31 cellular contexts compared by ENCODE assay signal in the genomic region with DNA sequence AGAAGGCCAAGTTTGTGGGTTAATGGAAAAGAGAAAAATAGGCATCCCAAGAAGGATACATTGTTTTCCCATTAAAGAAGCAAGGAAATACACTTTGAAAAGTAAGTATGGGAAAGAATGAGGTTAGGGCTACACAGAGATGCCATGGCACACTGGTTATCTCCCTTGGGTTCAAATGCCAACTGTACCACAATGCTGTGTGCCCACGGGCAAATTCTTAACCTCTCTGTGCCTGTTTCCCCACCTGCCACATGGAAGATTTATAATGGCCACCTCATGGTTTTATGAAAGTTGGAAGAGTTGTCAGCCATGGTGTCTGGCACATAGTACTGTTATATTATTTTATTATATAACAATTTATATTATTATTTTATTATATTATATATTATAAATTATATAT. TPM values are rescaled to one million over a fixed set of nuclear protein-coding genes. Genes with fewer than 3 reads are reported as not detected.
DNase-seq lines count a peak whose midpoint lies in the region; ATAC-seq and TF ChIP-seq lines count a peak whose summit lies in the region.
"Had no signal": no experiment of that assay in that cellular context is flagged by ENCODE, and none has a peak within 500 bp of the region (broad histone marks: within the 10 kb centered on the region; RNA-seq: fewer than 3 reads in every experiment).

No MANE protein-coding gene starts in this region.

- WGBS in heart right ventricle, 2 donors, result 84 to 91% methylated on average over 1 of the region's 1 CpG

- intact Hi-C loops in heart right ventricle (cut with DNase I) (loop anchor here in 3 of 10 donors (5.0 to 10.0 kb wide), 2 partner anchors 43 to 426 kb away; partner anchors contain the start of genes ZFP62 (in 2 of the 3) and RACK1 (in 1 of the 3)), left cardiac atrium (cut with DNase I) (loop anchor here in 1 of 2 donors (5.0 kb wide), 1 partner anchor 38 kb away; no protein-coding TSS in a partner anchor), uterus (cut with DNase I; ENCODE audit: low total_unique reads) (no loop called here)
- intact Hi-C loops in dendritic cell treated with granulocyte-macrophage colony-stimulating factor and Interleukin-4, amounts not matched to agents 40 ng/mL and 50 ng/mL, for 4 days (cut with micrococcal nuclease), result loop anchor here (5.0 kb wide), 1 partner anchor 43 kb away; the partner anchor contains the start of gene ZFP62

- H3K36me3 ChIP-seq in heart right ventricle (no peaks in the 10 kb centered on the region), uterus (no peaks in the 10 kb centered on the region)
- H3K36me3 ChIP-seq: colonic mucosa, upper lobe of left lung had no signal

- H3K4me1 ChIP-seq in heart right ventricle (peaks cover 8 to 92% (median 64%) of the 10 kb centered on the region in 9 donors), uterus (peaks cover 3 to 10% of the 10 kb centered on the region in 2 donors)
- H3K4me1 ChIP-seq: colonic mucosa had no signal

- TF ChIP-seq CTCF in heart right ventricle (IDR thresholded peaks at IDR 0.05), result no peak
- no peak for TF ChIP-seq CTCF in nephron progenitor cell (IDR thresholded peaks at IDR 0.05)
- no peak for TF ChIP-seq CTCF in uterus (IDR thresholded peaks at IDR 0.05)

- H3K9me3 Mint-ChIP-seq in dendritic cell treated with granulocyte-macrophage colony-stimulating factor and Interleukin-4, amounts not matched to agents 40 ng/mL and 50 ng/mL, for 4 days, result no peaks in the 10 kb centered on the region
- no peaks in the 10 kb centered on the region for H3K9me3 Mint-ChIP-seq in nephron progenitor cell
- H3K9me3 Mint-ChIP-seq: activated CD4-positive, alpha-beta T cell treated with anti-CD3 and anti-CD28 coated beads, Interleukin-2, amount 10 ng/mL, durations not matched to agents 7 days and 5 days; activated T-cell treated with anti-CD3 and anti-CD28 coated beads, Interleukin-2, amount 50 U/mL, for 24 hours; CD4-positive, alpha-beta memory T cell; neural crest cell had no signal

- peak overlapping the region in 9 of 10 donors; percentile 79 to 91 (median 86) for H3K27ac ChIP-seq in heart right ventricle
- H3K27ac ChIP-seq in uterus, result peak overlapping the region; percentile 76 to 81
- H3K27ac ChIP-seq: colonic mucosa, epithelial cell of prostate, VCaP had no signal

- H3K9me3 ChIP-seq in heart right ventricle (no peaks in the 10 kb centered on the region), uterus (no peaks in the 10 kb centered on the region)
- H3K9me3 ChIP-seq: colonic mucosa, upper lobe of left lung had no signal

- H3K4me1 Mint-ChIP-seq in dendritic cell treated with granulocyte-macrophage colony-stimulating factor and Interleukin-4, amounts not matched to agents 40 ng/mL and 50 ng/mL, for 4 days (ENCODE audit: low read depth), result peaks cover 70% of the 10 kb centered on the region
- H3K4me1 Mint-ChIP-seq in nephron progenitor cell, result peaks cover 79% of the 10 kb centered on the region

- no peak for TF ChIP-seq POLR2A in uterus (IDR thresholded peaks at IDR 0.05)

- DNase-seq in heart right ventricle, result no peak
- DNase-seq in left cardiac atrium, result no peak
- no peak for DNase-seq in nephron progenitor cell
- no peak for DNase-seq in uterus
- DNase-seq in stimulated activated naive CD4-positive, alpha-beta T cell treated with Interleukin-2 at 50 U/mL for 16 hours (lab: John Stamatoyannopoulos, UW), result no peak
- no peak for DNase-seq in kidney glomerular epithelial cell (lab: John Stamatoyannopoulos, UW)
- DNase-seq: activated CD4-positive, alpha-beta T cell treated with anti-CD3 and anti-CD28 coated beads, Interleukin-2, amount 10 ng/mL, durations not matched to agents 7 days and 5 days; activated effector memory CD4-positive, alpha-beta T cell treated with anti-CD3 and anti-CD28 coated beads, Interleukin-2, amount 50 U/mL, for 16 hours; activated T-cell treated with anti-CD3 and anti-CD28 coated beads, Interleukin-2, amount 50 U/mL, for 24 hours; anterior cingulate cortex; CD4-positive, alpha-beta memory T cell; colonic mucosa; DND-41; effector memory CD4-positive, alpha-beta T cell; glutamatergic neuron; islet precursor cell; KG1; NCI-H1092 treated with DMSO at 0.1 percent for 48 hours; NCI-H187 treated with DMSO at 0.1 percent for 48 hours; NCI-H2171 treated with DMSO at 0.1 percent for 48 hours; NCI-H510A; stimulated activated CD8-positive, alpha-beta memory T cell treated with anti-CD3 and anti-CD28 coated beads, Interleukin-4, amount 100 ng/mL, for 48 hours; T1000; upper lobe of left lung had no signal

- peak overlapping the region; percentile 91 for H3K27ac Mint-ChIP-seq in dendritic cell treated with granulocyte-macrophage colony-stimulating factor and Interleukin-4, amounts not matched to agents 40 ng/mL and 50 ng/mL, for 4 days
- H3K27ac Mint-ChIP-seq in nephron progenitor cell, result peak overlapping the region; percentile 97
- H3K27ac Mint-ChIP-seq: activated CD4-positive, alpha-beta T cell treated with anti-CD3 and anti-CD28 coated beads, Interleukin-2, amount 10 ng/mL, durations not matched to agents 7 days and 5 days; activated naive CD8-positive, alpha-beta T cell; activated T-cell treated with anti-CD3 and anti-CD28 coated beads, Interleukin-2, amount 50 U/mL, for 24 hours; CD4-positive, alpha-beta memory T cell had no signal

- peak overlapping the region; percentile 50 for H3K4me3 Mint-ChIP-seq in dendritic cell treated with granulocyte-macrophage colony-stimulating factor and Interleukin-4, amounts not matched to agents 40 ng/mL and 50 ng/mL, for 4 days
- no peak overlapping the region for H3K4me3 Mint-ChIP-seq in nephron progenitor cell
- H3K4me3 Mint-ChIP-seq: activated CD4-positive, alpha-beta T cell treated with anti-CD3 and anti-CD28 coated beads, Interleukin-2, amount 10 ng/mL, durations not matched to agents 7 days and 5 days; activated naive CD8-positive, alpha-beta T cell; activated T-cell treated with anti-CD3 and anti-CD28 coated beads, Interleukin-2, amount 50 U/mL, for 24 hours; CD4-positive, alpha-beta memory T cell; neural crest cell had no signal

- H3K27me3 ChIP-seq in heart right ventricle, result no peaks in the 10 kb centered on the region
- H3K27me3 ChIP-seq in uterus, result no peaks in the 10 kb centered on the region
- H3K27me3 ChIP-seq: colonic mucosa, upper lobe of left lung had no signal

- no peaks in the 10 kb centered on the region for H3K27me3 Mint-ChIP-seq in dendritic cell treated with granulocyte-macrophage colony-stimulating factor and Interleukin-4, amounts not matched to agents 40 ng/mL and 50 ng/mL, for 4 days
- no peaks in the 10 kb centered on the region for H3K27me3 Mint-ChIP-seq in nephron progenitor cell (ENCODE audit: low read depth, poor library complexity)
- H3K27me3 Mint-ChIP-seq: activated CD4-positive, alpha-beta T cell treated with anti-CD3 and anti-CD28 coated beads, Interleukin-2, amount 10 ng/mL, durations not matched to agents 7 days and 5 days; activated naive CD8-positive, alpha-beta T cell; activated T-cell treated with anti-CD3 and anti-CD28 coated beads, Interleukin-2, amount 50 U/mL, for 24 hours; CD4-positive, alpha-beta memory T cell had no signal

- H3K36me3 Mint-ChIP-seq in dendritic cell treated with granulocyte-macrophage colony-stimulating factor and Interleukin-4, amounts not matched to agents 40 ng/mL and 50 ng/mL, for 4 days (ENCODE audit: low read depth), result peaks cover 16% of the 10 kb centered on the region
- H3K36me3 Mint-ChIP-seq in nephron progenitor cell (ENCODE audit: low read depth), result no peaks in the 10 kb centered on the region
- H3K36me3 Mint-ChIP-seq: activated naive CD8-positive, alpha-beta T cell; CD4-positive, alpha-beta memory T cell had no signal

- H3K4me3 ChIP-seq in heart right ventricle, result peak overlapping the region in 1 of 10 donors; percentile 4
- H3K4me3 ChIP-seq in uterus, result no peak overlapping the region
- H3K4me3 ChIP-seq: colonic mucosa, upper lobe of left lung had no signal

- ATAC-seq in heart right ventricle (no peak), left cardiac atrium (no peak), HG03432 (IDR thresholded peaks at IDR 0.05; ENCODE audit: unreplicated experiment) (no peak)
- ATAC-seq: HCT116 had no signal

RNA-seq across cellular contexts. Expression of gene MGAT1, which starts 16.3 kb away (rescaled TPM):
- total RNA-seq in heart right ventricle, result 100 to 1,000 TPM in 2 of 10 donors, 10 to 100 TPM in 8; 50.1 to 118 (median 59.7) TPM
- polyA plus RNA-seq in heart right ventricle, result 100 to 1,000 TPM in 1 of 2 donors, 10 to 100 TPM in 1; 71.7 to 127 TPM
- total RNA-seq in left cardiac atrium, result 100 to 1,000 TPM in 1 of 2 donors, 10 to 100 TPM in 1; 95.8 to 133 TPM
- total RNA-seq in uterus, result 100 to 1,000 TPM in 2 of 4 donors, 10 to 100 TPM in 2; 67.6 to 136 (median 99.5) TPM

RNA-seq across cellular contexts. Expression of gene ZFP62, which starts 42.1 kb away (rescaled TPM):
- total RNA-seq in heart right ventricle (10 to 100 TPM; 11.3 to 17.6 (median 13.6) TPM), left cardiac atrium (10 to 100 TPM; 14.4 to 16.8 TPM), uterus (10 to 100 TPM in 3 of 4 donors, 1 to 10 TPM in 1; 8.5 to 43.6 (median 34.6) TPM)
- 10 to 100 TPM in 1 of 2 donors, 1 to 10 TPM in 1; 6.4 to 24.9 TPM for polyA plus RNA-seq in heart right ventricle
